ENCODE assay signal across 19 cellular contexts in genomic region chr5:5156461-5157082, GRCh38. TPM values are rescaled to one million over a fixed set of nuclear protein-coding genes. Genes with fewer than 3 reads are reported as not detected.
"Had no signal": no experiment of that assay in that cellular context is flagged by ENCODE, and none has a peak within 500 bp of the region (broad histone marks: within the 10 kb centered on the region; RNA-seq: fewer than 3 reads in every experiment).

No MANE protein-coding gene starts in this region.

- H3K4me1 Mint-ChIP-seq: activated CD4-positive, alpha-beta T cell treated with anti-CD3 and anti-CD28 coated beads for 36 hours had no signal

- H3K4me3 ChIP-seq: coronary artery, gastroesophageal sphincter, heart right ventricle, tibial artery had no signal

- ATAC-seq: activated CD4-positive, alpha-beta T cell treated with anti-CD3 and anti-CD28 coated beads for 36 hours; esophagus mucosa; gastroesophageal sphincter; heart right ventricle; natural killer cell treated with Interleukin-12 subunit alpha and Interleukin-12 subunit beta and Interleukin-15 and Interleukin-18, amount 100 ng/mL, for 72 hours; stimulated activated naive CD8-positive, alpha-beta T cell treated with anti-CD3 and anti-CD28 coated beads, Interleukin-15, Interleukin-2, amounts not matched to agents 100 U/mL and 50 U/mL, for 24 hours had no signal

- H3K27me3 ChIP-seq: heart right ventricle, tibial artery had no signal

- H3K27ac ChIP-seq: coronary artery, gastroesophageal sphincter, tibial artery had no signal

- H3K4me1 ChIP-seq: gastroesophageal sphincter, tibial artery had no signal

- H3K36me3 Mint-ChIP-seq: activated naive CD8-positive, alpha-beta T cell treated with anti-CD3 and anti-CD28 coated beads, Interleukin-2, amount 10 ng/mL, durations not matched to agents 7 days and 5 days had no signal

- H3K4me3 Mint-ChIP-seq: activated CD4-positive, alpha-beta T cell treated with anti-CD3 and anti-CD28 coated beads for 36 hours; activated naive CD8-positive, alpha-beta T cell treated with anti-CD3 and anti-CD28 coated beads, Interleukin-2, amount 10 ng/mL, durations not matched to agents 7 days and 5 days; natural killer cell treated with Interleukin-12 subunit alpha and Interleukin-12 subunit beta and Interleukin-15 and Interleukin-18, amount 100 ng/mL, for 72 hours had no signal

- H3K27me3 Mint-ChIP-seq: activated naive CD8-positive, alpha-beta T cell treated with anti-CD3 and anti-CD28 coated beads, Interleukin-2, amount 10 ng/mL, durations not matched to agents 7 days and 5 days had no signal

- H3K36me3 ChIP-seq: gastroesophageal sphincter, heart right ventricle, tibial artery had no signal

- DNase-seq: activated CD4-positive, alpha-beta T cell treated with anti-CD3 and anti-CD28 coated beads for 36 hours; activated CD4-positive, alpha-beta T cell treated with anti-CD3 and anti-CD28 coated beads, Interleukin-2, amount 50 U/mL, for 48 hours; activated naive CD8-positive, alpha-beta T cell treated with anti-CD3 and anti-CD28 coated beads, Interleukin-2, amount 10 ng/mL, durations not matched to agents 7 days and 5 days; amygdala; central memory CD4-positive, alpha-beta T cell; heart right ventricle; mesendoderm; nucleus accumbens; retina; stimulated activated CD4-positive, alpha-beta T cell treated with anti-CD3 and anti-CD28 coated beads, Interleukin-2, amount 100 ng/mL, for 24 hours; stimulated activated naive CD8-positive, alpha-beta T cell treated with anti-CD3 and anti-CD28 coated beads, Interleukin-15, Interleukin-2, amounts not matched to agents 100 U/mL and 50 U/mL, for 24 hours; substantia nigra; SW 1271; T-helper 2 cell; tibial artery had no signal

- H3K9me3 ChIP-seq: gastroesophageal sphincter, tibial artery had no signal

- H3K27ac Mint-ChIP-seq: activated CD4-positive, alpha-beta T cell treated with anti-CD3 and anti-CD28 coated beads for 36 hours; activated naive CD8-positive, alpha-beta T cell treated with anti-CD3 and anti-CD28 coated beads, Interleukin-2, amount 10 ng/mL, durations not matched to agents 7 days and 5 days; natural killer cell treated with Interleukin-12 subunit alpha and Interleukin-12 subunit beta and Interleukin-15 and Interleukin-18, amount 100 ng/mL, for 72 hours had no signal

RNA-seq across cellular contexts. Expression of gene ADAMTS16, which starts 16.4 kb away (rescaled TPM):
- total RNA-seq: activated CD4-positive, alpha-beta T cell treated with anti-CD3 and anti-CD28 coated beads for 36 hours; activated naive CD8-positive, alpha-beta T cell treated with anti-CD3 and anti-CD28 coated beads, Interleukin-2, amount 10 ng/mL, durations not matched to agents 7 days and 5 days; esophagus mucosa; natural killer cell treated with Interleukin-12 subunit alpha and Interleukin-12 subunit beta and Interleukin-15 and Interleukin-18, amount 100 ng/mL, for 72 hours had no signal
